In the genomic region with DNA sequence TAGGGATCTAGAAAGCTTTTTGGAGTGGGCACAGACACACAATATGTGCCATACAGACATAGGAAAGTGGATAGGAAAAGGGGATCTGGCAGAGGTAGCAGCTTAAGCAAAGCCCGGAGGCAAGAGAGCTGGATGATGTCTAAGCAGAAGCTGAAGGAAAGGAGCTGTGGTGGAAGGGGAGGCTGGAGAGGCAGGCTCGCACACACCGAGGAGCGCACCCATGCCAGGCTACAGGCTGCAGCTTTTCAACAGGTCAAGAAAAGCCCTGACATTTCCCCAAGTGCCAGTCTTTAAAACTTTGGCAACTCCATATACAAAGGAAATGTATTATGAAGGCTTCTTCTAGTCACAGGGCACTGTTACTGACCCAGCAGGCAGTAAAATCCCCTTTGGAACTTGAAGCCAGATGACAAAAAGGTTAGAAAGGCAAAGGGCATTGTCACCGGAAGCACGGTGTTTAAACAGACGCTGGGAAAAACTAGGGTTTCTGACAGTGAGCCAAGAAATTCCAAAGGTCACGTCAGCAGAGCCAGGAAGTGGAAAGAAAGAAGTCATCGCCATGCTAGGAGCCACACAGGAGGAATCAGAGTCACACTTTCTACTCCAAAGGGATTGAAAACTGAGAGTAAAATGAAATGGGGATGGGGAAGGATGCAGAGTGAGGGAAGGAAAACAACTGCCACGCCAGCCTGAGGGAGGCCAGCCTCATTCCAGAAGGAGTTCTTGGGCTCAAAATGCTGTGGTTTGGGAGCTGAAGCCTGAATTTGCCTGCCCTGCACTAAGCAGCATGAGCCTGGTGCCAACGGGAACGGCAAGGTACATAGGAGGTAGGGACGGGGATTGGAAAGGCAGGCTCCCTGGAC, we compare ENCODE assay signal across 1 cellular context.
TF ChIP-seq lines count a peak whose summit lies in the region.

No MANE protein-coding gene starts in this region.

TF ChIP-seq in SK-N-SH treated with all-trans-retinoic acid at 6 μM for 48 hours, 23 proteins besides CTCF, POLR2A, EP300 and RAD21 (continued from another document):
- TF ChIP-seq TCF4 (CRISPR knock-in tag; IDR thresholded peaks at IDR 0.05; ENCODE audit: borderline replicate concordance) = no peak
- TF ChIP-seq OSR1 (CRISPR knock-in tag; IDR thresholded peaks at IDR 0.05) = no peak
- TF ChIP-seq ZFP30 (CRISPR knock-in tag; IDR thresholded peaks at IDR 0.05) = no peak
- TF ChIP-seq TOX (CRISPR knock-in tag; IDR thresholded peaks at IDR 0.05; ENCODE audit: borderline replicate concordance) = no peak
- no peak for TF ChIP-seq ESRRG (CRISPR knock-in tag; IDR thresholded peaks at IDR 0.05)
